8 cellular contexts compared by ENCODE assay signal in the genomic region with DNA sequence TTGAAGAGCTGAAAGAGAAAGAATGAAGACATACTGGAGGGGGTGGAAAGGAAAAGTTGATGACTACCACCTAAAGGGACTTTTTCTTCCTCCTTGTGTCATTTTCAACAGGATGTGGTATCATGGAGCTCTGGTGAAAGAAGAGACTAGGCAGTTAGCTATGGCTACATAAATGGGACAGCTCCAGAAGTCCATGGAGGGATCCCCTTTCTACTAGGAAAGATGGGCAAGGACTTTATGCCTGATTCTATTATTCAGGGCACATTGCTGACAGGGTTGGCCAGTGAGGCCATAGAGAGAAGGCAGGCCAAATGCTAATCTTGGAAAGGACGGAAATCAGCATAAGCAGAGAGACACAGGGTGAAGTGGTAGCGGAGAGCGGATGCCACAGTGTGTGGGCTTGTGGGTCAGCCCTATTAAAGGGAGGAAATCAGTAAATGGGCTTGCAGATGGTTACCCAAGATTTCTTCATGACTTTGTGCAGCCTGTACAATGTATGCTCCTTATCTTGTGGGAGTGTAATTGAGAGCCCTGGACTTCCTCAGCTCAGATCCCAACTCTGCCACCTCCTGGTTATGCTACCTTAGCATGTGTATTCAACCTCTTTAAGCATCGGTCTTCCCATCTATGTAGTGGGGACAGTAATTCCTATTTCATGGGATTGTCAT.
DNase-seq lines count a peak whose midpoint lies in the region; ATAC-seq lines count a peak whose summit lies in the region.

No MANE protein-coding gene starts in this region.

- ATAC-seq in activated CD4-positive, CD25-positive, alpha-beta regulatory T cell treated with anti-CD3 and anti-CD28 coated beads, Interleukin-2, amount 50 U/mL, for 24 hours, result peak; percentile 41 to 56
- ATAC-seq in HG02642 (IDR thresholded peaks at IDR 0.05; ENCODE audit: poor library complexity, unreplicated experiment), result peak; percentile 38
- peak; percentile 60 for ATAC-seq in left lobe of liver
- no peak for ATAC-seq in HG02840 (IDR thresholded peaks at IDR 0.05; ENCODE audit: low FRiP score, unreplicated experiment)

- DNase-seq in activated CD4-positive, CD25-positive, alpha-beta regulatory T cell (lab: John Stamatoyannopoulos, UW), result no peak
- DNase-seq in SKM-1 treated with dmso at 0.1 percent for 144 hours (lab: John Stamatoyannopoulos, UW; ENCODE audit: unreplicated experiment) (peak; percentile 82), left lobe of liver (ENCODE audit: low spot score) (no peak), GM19240 (ENCODE audit: insufficient read length, low spot score) (no peak), NCI-H345 treated with DMSO at 0.1 percent for 48 hours (lab: John Stamatoyannopoulos, UW; ENCODE audit: unreplicated experiment) (no peak)
